10 cellular contexts compared by ENCODE assay signal in genomic region chr2:156322681-156323211, GRCh38. TPM values are rescaled to one million over a fixed set of nuclear protein-coding genes. Genes with fewer than 3 reads are reported as not detected.
DNase-seq lines count a peak whose midpoint lies in the region; ATAC-seq and TF ChIP-seq lines count a peak whose summit lies in the region.
"Had no signal": no experiment of that assay in that cellular context is flagged by ENCODE, and none has a peak within 500 bp of the region (broad histone marks: within the 10 kb centered on the region; RNA-seq: fewer than 3 reads in every experiment).

No MANE protein-coding gene starts in this region.

- H3K9me3 Mint-ChIP-seq in stimulated activated naive CD8-positive, alpha-beta T cell treated with anti-CD3 and anti-CD28 coated beads, Interleukin-15, Interleukin-2, amounts not matched to agents 100 ng/mL and 50 ng/mL, for 24 hours, result no peaks in the 10 kb centered on the region

- H3K4me1 Mint-ChIP-seq in stimulated activated naive CD8-positive, alpha-beta T cell treated with anti-CD3 and anti-CD28 coated beads, Interleukin-15, Interleukin-2, amounts not matched to agents 100 ng/mL and 50 ng/mL, for 24 hours (ENCODE audit: low read depth), result peaks cover 62% of the 10 kb centered on the region

- H3K27ac Mint-ChIP-seq in stimulated activated naive CD8-positive, alpha-beta T cell treated with anti-CD3 and anti-CD28 coated beads, Interleukin-15, Interleukin-2, amounts not matched to agents 100 ng/mL and 50 ng/mL, for 24 hours, result peak overlapping the region; percentile 37

- peak overlapping the region; percentile 73 for H3K4me3 Mint-ChIP-seq in stimulated activated naive CD8-positive, alpha-beta T cell treated with anti-CD3 and anti-CD28 coated beads, Interleukin-15, Interleukin-2, amounts not matched to agents 100 ng/mL and 50 ng/mL, for 24 hours

- H3K4me3 ChIP-seq in fibroblast of villous mesenchyme (ENCODE audit: low read depth, low read length), result no peak overlapping the region

- no peak for TF ChIP-seq CTCF in fibroblast of villous mesenchyme (IDR thresholded peaks at IDR 0.05; ENCODE audit: insufficient read depth, low read depth, low read length)

- H3K27me3 Mint-ChIP-seq in stimulated activated naive CD8-positive, alpha-beta T cell treated with anti-CD3 and anti-CD28 coated beads, Interleukin-15, Interleukin-2, amounts not matched to agents 100 ng/mL and 50 ng/mL, for 24 hours, result peaks cover 76% of the 10 kb centered on the region

- H3K36me3 Mint-ChIP-seq in stimulated activated naive CD8-positive, alpha-beta T cell treated with anti-CD3 and anti-CD28 coated beads, Interleukin-15, Interleukin-2, amounts not matched to agents 100 ng/mL and 50 ng/mL, for 24 hours (ENCODE audit: low read depth), result peaks cover 58% of the 10 kb centered on the region

- peak; percentile 18 for DNase-seq in activated CD8-positive, alpha-beta memory T cell treated with anti-CD3 and anti-CD28 coated beads, Interleukin-2, amount 50 U/mL, for 4 hours
- DNase-seq in activated CD8-positive, alpha-beta memory T cell treated with anti-CD3 and anti-CD28 coated beads for 24 hours, result no peak
- DNase-seq in fibroblast of villous mesenchyme (ENCODE audit: low read depth), result peak; percentile 39
- no peak for DNase-seq in NCI-H1105 (lab: John Stamatoyannopoulos, UW)
- no peak for DNase-seq in NCI-H748 (lab: John Stamatoyannopoulos, UW; ENCODE audit: unreplicated experiment)
- no peak for DNase-seq in UCSD-AML1 (lab: John Stamatoyannopoulos, UW; ENCODE audit: unreplicated experiment)
- DNase-seq: NCI-H1694 treated with DMSO at 0.1 percent for 48 hours; stimulated activated CD4-positive, alpha-beta T cell treated with anti-CD3 and anti-CD28 coated beads, Interleukin-2, amount 100 ng/mL, for 48 hours had no signal

- peak; percentile 2 for ATAC-seq in HG03565 (IDR thresholded peaks at IDR 0.05; ENCODE audit: unreplicated experiment)

RNA-seq across cellular contexts. Expression of gene NR4A2, which starts 9.8 kb away (rescaled TPM):
- total RNA-seq in fibroblast of villous mesenchyme, result 0.32 TPM in 1 of 2 replicates, not detected in the other

Comparison
In these comparisons a context has a peak if more than half of its experiments do, and no peak if none do; other contexts are left out.
1. DNase-seq: peak in activated CD8-positive, alpha-beta memory T cell treated with anti-CD3 and anti-CD28 coated beads, Interleukin-2, amount 50 U/mL, for 4 hours (single experiment) and fibroblast of villous mesenchyme (single experiment); none in activated CD8-positive, alpha-beta memory T cell treated with anti-CD3 and anti-CD28 coated beads for 24 hours (single experiment), NCI-H1105 (single experiment), NCI-H748 (single experiment) and UCSD-AML1 (single experiment).